16 cellular contexts compared by ENCODE assay signal in genomic region chr1:172903581-172904220, GRCh38.
DNase-seq lines count a peak whose midpoint lies in the region; FAIRE-seq and TF ChIP-seq lines count a peak whose summit lies in the region.
"Had no signal": no experiment of that assay in that cellular context is flagged by ENCODE, and none has a peak within 500 bp of the region (broad histone marks: within the 10 kb centered on the region; RNA-seq: fewer than 3 reads in every experiment).

No MANE protein-coding gene starts in this region.

- no peaks in the 10 kb centered on the region for H3K9me2 ChIP-seq in SK-N-SH

- no peaks in the 10 kb centered on the region for H3K9me3 ChIP-seq in SK-N-SH
- no peaks in the 10 kb centered on the region for H3K9me3 ChIP-seq in smooth muscle cell (replicated peaks; ENCODE audit: low read depth)
- H3K9me3 ChIP-seq in small intestine (ENCODE audit: control insufficient read depth, low read depth) = no peaks in the 10 kb centered on the region
- H3K9me3 ChIP-seq: ascending aorta, stomach, uterus had no signal

- TF ChIP-seq EP300 in SK-N-SH (IDR thresholded peaks at IDR 0.05; ENCODE audit: borderline replicate concordance in 1 of 2, low read depth in 1 of 2, low read length in 1 of 2) = peak in 1 of 2 experiments; percentile 54; a peak in 1 of 4 replicates

- H2AFZ ChIP-seq in SK-N-SH (ENCODE audit: low read depth) (0 out of 2 replicates have a peak overlapping the region, but pooled peaks have one; percentile 17), smooth muscle cell (ENCODE audit: low read depth) (no peak overlapping the region)

- 37% methylated on average over 1 of the region's 1 CpG for WGBS in SK-N-SH (ENCODE audit: low lambda C conversion rate)
- 85% methylated on average over 1 of the region's 1 CpG for WGBS in smooth muscle cell (ENCODE audit: low lambda C conversion rate)
- 79 to 86% (median 82%) methylated on average over 1 of the region's 1 CpG for WGBS in small intestine, 3 donors

- H3K4me2 ChIP-seq in SK-N-SH (0 out of 2 replicates have a peak overlapping the region, but pooled peaks have one; percentile 10), smooth muscle cell (peak overlapping the region; percentile 74)

- TF ChIP-seq RAD21 in SK-N-SH (IDR thresholded peaks at IDR 0.05; ENCODE audit: low read length) = no peak

- H3F3A ChIP-seq in SK-N-SH (replicated peaks; ENCODE audit: insufficient read depth) = peaks cover 43% of the 10 kb centered on the region
- peaks cover 27% of the 10 kb centered on the region for H3F3A ChIP-seq in smooth muscle cell (ENCODE audit: low read depth)

- peak overlapping the region; percentile 85 to 89 for H3K27ac ChIP-seq in SK-N-SH (ENCODE audit: low read depth in 2 of 2, low read length in 1 of 2)
- peak overlapping the region; percentile 95 for H3K27ac ChIP-seq in smooth muscle cell (ENCODE audit: low read depth)
- H3K27ac ChIP-seq in small intestine (ENCODE audit: low read depth in 1 of 2, low read length in 1 of 2) = no peak overlapping the region
- H3K27ac ChIP-seq: ascending aorta, stomach, uterus had no signal

- H3K4me3 ChIP-seq in SK-N-SH (ENCODE audit: low read depth in 2 of 2, low read length in 1 of 2) = no peak overlapping the region
- no peak overlapping the region for H3K4me3 ChIP-seq in smooth muscle cell
- H3K4me3 ChIP-seq in small intestine (ENCODE audit: low read depth in 1 of 2, low read length in 2 of 2) = no peak overlapping the region
- H3K4me3 ChIP-seq: ascending aorta, stomach, uterus had no signal

- H4K20me1 ChIP-seq in SK-N-SH (ENCODE audit: insufficient read depth) (no peaks in the 10 kb centered on the region), smooth muscle cell (ENCODE audit: low read depth) (no peaks in the 10 kb centered on the region)

- POLR2A ChIA-PET in SK-N-SH (lab: Yijun Ruan, JAX) = no interaction called here

- H3K79me2 ChIP-seq in SK-N-SH (ENCODE audit: insufficient read depth) (no peaks in the 10 kb centered on the region), smooth muscle cell (ENCODE audit: low read depth) (no peaks in the 10 kb centered on the region)

- H3K9ac ChIP-seq in SK-N-SH = peak overlapping the region; percentile 30; the same call in 1 of the 2 replicates
- H3K9ac ChIP-seq in smooth muscle cell (ENCODE audit: low read depth) = peak overlapping the region; percentile 63

- peak; percentile 59 for DNase-seq in H4 (ENCODE audit: low spot score)
- no peak for DNase-seq in SK-N-SH
- DNase-seq in fibroblast of peridontal ligament (ENCODE audit: extremely low read depth) = peak; percentile 88
- DNase-seq in smooth muscle cell (lab: John Stamatoyannopoulos, UW; ENCODE audit: unreplicated experiment) = no peak
- DNase-seq in stimulated activated CD4-positive, alpha-beta T cell treated with anti-CD3 and anti-CD28 coated beads, Interleukin-2, amount 100 ng/mL, for 24 hours = no peak
- no peak for DNase-seq in small intestine
- no peak for DNase-seq in effector CD8-positive, alpha-beta T cell (lab: John Stamatoyannopoulos, UW)
- DNase-seq: activated CD8-positive, alpha-beta memory T cell treated with anti-CD3 and anti-CD28 coated beads for 24 hours; activated effector memory CD4-positive, alpha-beta T cell treated with Interleukin-2 at 50 U/mL for 16 hours; CD4-positive, alpha-beta T cell; NCI-H1694; NCI-H510A treated with DMSO at 0.1 percent for 48 hours; stomach; uterus had no signal

- H3K27me3 ChIP-seq in SK-N-SH (ENCODE audit: insufficient read depth) = no peaks in the 10 kb centered on the region
- no peaks in the 10 kb centered on the region for H3K27me3 ChIP-seq in smooth muscle cell (ENCODE audit: low read depth)
- no peaks in the 10 kb centered on the region for H3K27me3 ChIP-seq in small intestine (ENCODE audit: control insufficient read depth in 2 of 2, insufficient read depth in 2 of 2, low read length in 2 of 2)
- H3K27me3 ChIP-seq: ascending aorta, stomach, uterus had no signal

- H3K36me3 ChIP-seq in SK-N-SH (replicated peaks in 1 of 2; ENCODE audit: control insufficient read depth in 1 of 2, insufficient read depth in 2 of 2, low read length in 1 of 2) (no peaks in the 10 kb centered on the region), smooth muscle cell (ENCODE audit: low read depth) (no peaks in the 10 kb centered on the region), small intestine (ENCODE audit: control insufficient read depth in 2 of 2, insufficient read depth in 2 of 2, low read length in 2 of 2) (no peaks in the 10 kb centered on the region)
- H3K36me3 ChIP-seq: ascending aorta, stomach, uterus had no signal

- H3K4me1 ChIP-seq in SK-N-SH (ENCODE audit: control insufficient read depth in 1 of 2, insufficient read depth in 2 of 2, low read depth in 1 of 2, low read length in 1 of 2) = peaks cover 0 to 17% of the 10 kb centered on the region in 2 experiments; a peak in 3 of 4 replicates
- peaks cover 12% of the 10 kb centered on the region for H3K4me1 ChIP-seq in smooth muscle cell (ENCODE audit: low read depth)
- H3K4me1 ChIP-seq in small intestine (ENCODE audit: control insufficient read depth in 2 of 2, insufficient read depth in 1 of 2, low read depth in 1 of 2, low read length in 1 of 2) = no peaks in the 10 kb centered on the region
- H3K4me1 ChIP-seq: ascending aorta, uterus had no signal

- TF ChIP-seq CTCF in SK-N-SH (IDR thresholded peaks at IDR 0.05) = no peak
- no peak for TF ChIP-seq CTCF in smooth muscle cell (IDR thresholded peaks at IDR 0.05; ENCODE audit: borderline replicate concordance, insufficient read depth, poor library complexity, severe bottlenecking)

- CTCF ChIA-PET in SK-N-SH (lab: Yijun Ruan, JAX) = no interaction called here

- no peak for FAIRE-seq in small intestine (lab: Jason Lieb, UNC)
- FAIRE-seq: GM12892 had no signal

TF ChIP-seq in SK-N-SH, 30 proteins besides CTCF, POLR2A, EP300 and RAD21:
- TF ChIP-seq FOXJ3 (CRISPR knock-in tag; IDR thresholded peaks at IDR 0.05) (no peak), MEF2A (IDR thresholded peaks at IDR 0.05; ENCODE audit: borderline replicate concordance, low read depth) (no peak), NFIC (IDR thresholded peaks at IDR 0.05; ENCODE audit: borderline replicate concordance) (no peak), TAF1 (IDR thresholded peaks at IDR 0.05; ENCODE audit: borderline replicate concordance, low read depth, low read length) (no peak), POLR2AphosphoS5 (IDR thresholded peaks at IDR 0.05; ENCODE audit: low read depth, low read length) (peak; percentile 26; the same call in 1 of the 2 replicates), TEAD4 (IDR thresholded peaks at IDR 0.05; ENCODE audit: borderline replicate concordance, insufficient read depth) (no peak), FOSL2 (IDR thresholded peaks at IDR 0.05; ENCODE audit: borderline replicate concordance, low read depth) (peak; percentile 41; the same call in 1 of the 2 replicates), GATA2 (CRISPR knock-in tag; IDR thresholded peaks at IDR 0.05) (no peak), RFX5 (IDR thresholded peaks at IDR 0.05; ENCODE audit: low read length) (no peak), EZH2phosphoT487 (IDR thresholded peaks at IDR 0.05; ENCODE audit: borderline replicate concordance, low read depth) (no peak), TCF12 (IDR thresholded peaks at IDR 0.05) (peak; percentile 60), NRF1 (IDR thresholded peaks at IDR 0.05; ENCODE audit: low read depth, low read length) (no peak), JUND (IDR thresholded peaks at IDR 0.05) (peak; percentile 32; the same call in 1 of the 2 replicates), USF2 (IDR thresholded peaks at IDR 0.05; ENCODE audit: borderline replicate concordance, low read depth, low read length) (no peak), YY1 (IDR thresholded peaks at IDR 0.05; ENCODE audit: low read depth) (no peak)

Comparison
In these comparisons a context has a peak if more than half of its experiments do, and no peak if none do; other contexts are left out.
1. DNase-seq: peak in H4 (single experiment) and fibroblast of peridontal ligament (single experiment); none in SK-N-SH (single experiment), smooth muscle cell (single experiment), stimulated activated CD4-positive, alpha-beta T cell treated with anti-CD3 and anti-CD28 coated beads, Interleukin-2, amount 100 ng/mL, for 24 hours (0 of 2), small intestine (single experiment) and effector CD8-positive, alpha-beta T cell (single experiment).
2. H3K27ac ChIP-seq: peak in SK-N-SH (2 of 2) and smooth muscle cell (single experiment); none in small intestine (0 of 2).